Comparison of ENCODE assay signal across 19 cellular contexts in the genomic region with DNA sequence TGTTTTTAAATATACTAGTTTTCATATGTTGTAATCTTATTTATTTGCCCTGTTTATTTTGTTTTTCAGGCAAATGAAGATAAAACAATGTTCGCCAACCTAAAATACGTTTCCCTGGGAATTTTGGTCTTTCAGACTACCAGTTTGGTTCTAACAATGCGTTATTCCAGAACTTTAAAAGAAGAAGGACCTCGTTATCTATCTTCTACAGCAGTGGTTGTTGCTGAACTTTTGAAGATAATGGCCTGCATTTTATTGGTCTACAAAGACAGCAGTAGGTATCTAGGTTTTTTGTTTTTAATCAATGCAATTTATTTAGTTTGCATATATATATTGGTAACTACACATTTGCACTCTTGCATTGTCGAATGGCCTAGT. TPM values are rescaled to one million over a fixed set of nuclear protein-coding genes. Genes with fewer than 3 reads are reported as not detected.
DNase-seq lines count a peak whose midpoint lies in the region; ATAC-seq and TF ChIP-seq lines count a peak whose summit lies in the region.
"Had no signal": no experiment of that assay in that cellular context is flagged by ENCODE, and none has a peak within 500 bp of the region (broad histone marks: within the 10 kb centered on the region; RNA-seq: fewer than 3 reads in every experiment).

No MANE protein-coding gene starts in this region.

- DNase-seq in GM23338 (ENCODE audit: low spot score): no peak
- no peak for DNase-seq in MM.1S
- DNase-seq in endodermal cell: no peak
- no peak for DNase-seq in stimulated activated effector memory CD8-positive, alpha-beta T cell treated with anti-CD3 and anti-CD28 coated beads, Interleukin-12 subunit alpha, Interleukin-12 subunit beta, amount 100 ng/mL, for 72 hours (ENCODE audit: low spot score in 2 of 2)
- DNase-seq in activated CD4-positive, alpha-beta T cell treated with anti-CD3 and anti-CD28 coated beads, Interleukin-2, amount 50 U/mL, for 48 hours: no peak
- no peak for DNase-seq in activated gamma-delta T cell treated with Interleukin-2 at 50 U/mL for 16 hours
- DNase-seq: DND-41, KBM-7, NCI-H1092 treated with DMSO at 0.1 percent for 48 hours, NCI-H1436 treated with DMSO at 0.1 percent for 48 hours, NCI-H2029, NCI-H2227 treated with DMSO at 0.1 percent for 48 hours, NCI-H510A had no signal

- H3K27me3 ChIP-seq in GM23338 (ENCODE audit: insufficient read depth) (no peaks in the 10 kb centered on the region), MM.1S (replicated peaks; ENCODE audit: insufficient read depth, low read length) (no peaks in the 10 kb centered on the region), endodermal cell (ENCODE audit: control insufficient read depth, insufficient read depth, low read length, poor library complexity, severe bottlenecking) (no peaks in the 10 kb centered on the region)

- H3F3A ChIP-seq in GM23338 (replicated peaks; ENCODE audit: low read depth) (no peaks in the 10 kb centered on the region), MM.1S (ENCODE audit: insufficient read depth, low read length) (peaks cover 8% of the 10 kb centered on the region; the same call in 1 of the 2 replicates)

- H3K36me3 Mint-ChIP-seq in GM23338 (ENCODE audit: low read depth): peaks cover 38% of the 10 kb centered on the region; the same call in 2 of the 3 replicates
- peaks cover 71% of the 10 kb centered on the region for H3K36me3 Mint-ChIP-seq in endodermal cell (ENCODE audit: low read depth)
- H3K36me3 Mint-ChIP-seq in stimulated activated effector memory CD8-positive, alpha-beta T cell treated with anti-CD3 and anti-CD28 coated beads, Interleukin-12 subunit alpha, Interleukin-12 subunit beta, amount 100 ng/mL, for 72 hours: peaks cover 30% of the 10 kb centered on the region

- H3K27ac ChIP-seq in GM23338 (ENCODE audit: low read depth) (0 out of 2 replicates have a peak overlapping the region, but pooled peaks have one; percentile 24), MM.1S (ENCODE audit: low read length) (peak overlapping the region; percentile 62; the same call in 1 of the 2 replicates), endodermal cell (ENCODE audit: low read depth, low read length) (no peak overlapping the region)

- H2AFZ ChIP-seq in GM23338 (no peak overlapping the region), MM.1S (ENCODE audit: low read length) (no peak overlapping the region)

- no peaks in the 10 kb centered on the region; the same call in 1 of the 2 replicates for H4K20me1 ChIP-seq in GM23338 (replicated peaks; ENCODE audit: insufficient read depth)
- H4K20me1 ChIP-seq in MM.1S (ENCODE audit: insufficient read depth, low read length): no peaks in the 10 kb centered on the region

- H3K27me3 Mint-ChIP-seq in GM23338 (ENCODE audit: insufficient read depth, low read depth, poor library complexity) (peaks cover 2% of the 10 kb centered on the region), endodermal cell (ENCODE audit: insufficient read depth) (no peaks in the 10 kb centered on the region)
- H3K27me3 Mint-ChIP-seq: CD4-positive, CD25-positive, alpha-beta regulatory T cell had no signal

- H3K27ac Mint-ChIP-seq in GM23338: peak overlapping the region; percentile 63
- H3K27ac Mint-ChIP-seq in endodermal cell: peak overlapping the region; percentile 13
- H3K27ac Mint-ChIP-seq in stimulated activated effector memory CD8-positive, alpha-beta T cell treated with anti-CD3 and anti-CD28 coated beads, Interleukin-12 subunit alpha, Interleukin-12 subunit beta, amount 100 ng/mL, for 72 hours: peak overlapping the region; percentile 43
- H3K27ac Mint-ChIP-seq: CD4-positive, CD25-positive, alpha-beta regulatory T cell had no signal

- no peaks in the 10 kb centered on the region for H3K9me2 ChIP-seq in GM23338 (ENCODE audit: insufficient read depth)
- no peaks in the 10 kb centered on the region for H3K9me2 ChIP-seq in MM.1S (replicated peaks; ENCODE audit: insufficient read depth, low read length)

- 95% methylated on average over 3 to 4 of the region's 5 CpGs for WGBS in endodermal cell (ENCODE audit: insufficient coverage in 1 of 2, insufficient read length in 1 of 2), 2 experiments

- H3K4me2 ChIP-seq in GM23338: no peak overlapping the region
- peak overlapping the region; percentile 52; the same call in 1 of the 2 replicates for H3K4me2 ChIP-seq in MM.1S (ENCODE audit: low read depth, low read length)

- ATAC-seq in GM23338 (no peak), GM19452 (IDR thresholded peaks at IDR 0.05; ENCODE audit: unreplicated experiment) (no peak)
- ATAC-seq in stimulated activated effector memory CD8-positive, alpha-beta T cell treated with anti-CD3 and anti-CD28 coated beads, Interleukin-12 subunit alpha, Interleukin-12 subunit beta, amount 100 ng/mL, for 72 hours: no peak
- ATAC-seq: HepG2, Panc1, SK-N-SH treated with all-trans-retinoic acid at 6 μM for 48 hours had no signal

- H3K36me3 ChIP-seq in GM23338 (ENCODE audit: insufficient read depth) (no peaks in the 10 kb centered on the region), MM.1S (replicated peaks; ENCODE audit: insufficient read depth, low read length) (no peaks in the 10 kb centered on the region), endodermal cell (ENCODE audit: control insufficient read depth, insufficient read depth, low read length) (peaks cover 93% of the 10 kb centered on the region)

- H3K4me1 Mint-ChIP-seq in GM23338 (no peaks in the 10 kb centered on the region; the same call in 2 of the 3 replicates), endodermal cell (no peaks in the 10 kb centered on the region)
- H3K4me1 Mint-ChIP-seq in stimulated activated effector memory CD8-positive, alpha-beta T cell treated with anti-CD3 and anti-CD28 coated beads, Interleukin-12 subunit alpha, Interleukin-12 subunit beta, amount 100 ng/mL, for 72 hours: peaks cover 7% of the 10 kb centered on the region

- TF ChIP-seq CTCF in GM23338 (conservative IDR thresholded peaks at IDR 0.05; ENCODE audit: low read depth in 2 of 2): no peak
- TF ChIP-seq CTCF in MM.1S (IDR thresholded peaks at IDR 0.05; ENCODE audit: low read length): no peak
- TF ChIP-seq CTCF in endodermal cell (conservative IDR thresholded peaks at IDR 0.05): no peak

- H3K79me2 ChIP-seq in GM23338 (replicated peaks; ENCODE audit: insufficient read depth) (peaks cover 14% of the 10 kb centered on the region), MM.1S (ENCODE audit: low read length) (no peaks in the 10 kb centered on the region)

- H3K9ac ChIP-seq in MM.1S (ENCODE audit: low read length): peak overlapping the region; percentile 42; the same call in 1 of the 2 replicates
- no peak overlapping the region for H3K9ac ChIP-seq in endodermal cell (ENCODE audit: extremely low read depth, low read length, poor library complexity, severe bottlenecking)

- H3K4me3 ChIP-seq in GM23338 (no peak overlapping the region), MM.1S (ENCODE audit: low read length) (peak overlapping the region; percentile 36), endodermal cell (ENCODE audit: low read length) (no peak overlapping the region)
- H3K4me3 ChIP-seq: GM12878 had no signal

- H3K4me3 Mint-ChIP-seq in GM23338: no peak overlapping the region
- no peak overlapping the region for H3K4me3 Mint-ChIP-seq in endodermal cell
- H3K4me3 Mint-ChIP-seq in stimulated activated effector memory CD8-positive, alpha-beta T cell treated with anti-CD3 and anti-CD28 coated beads, Interleukin-12 subunit alpha, Interleukin-12 subunit beta, amount 100 ng/mL, for 72 hours: no peak overlapping the region
- H3K4me3 Mint-ChIP-seq: CD4-positive, CD25-positive, alpha-beta regulatory T cell had no signal

- H3K9me3 ChIP-seq in MM.1S (replicated peaks; ENCODE audit: insufficient read depth, low read length) (no peaks in the 10 kb centered on the region), endodermal cell (ENCODE audit: control insufficient read depth, low read length) (peaks cover 70% of the 10 kb centered on the region)

- H3K4me1 ChIP-seq in GM23338 (ENCODE audit: insufficient read depth): no peaks in the 10 kb centered on the region
- H3K4me1 ChIP-seq in MM.1S (ENCODE audit: low read length): no peaks in the 10 kb centered on the region
- peaks cover 4% of the 10 kb centered on the region for H3K4me1 ChIP-seq in endodermal cell (ENCODE audit: control insufficient read depth, insufficient read depth, low read length)

- peaks cover 14% of the 10 kb centered on the region; the same call in 2 of the 3 replicates for H3K9me3 Mint-ChIP-seq in GM23338
- peaks cover 27% of the 10 kb centered on the region for H3K9me3 Mint-ChIP-seq in endodermal cell
- no peaks in the 10 kb centered on the region for H3K9me3 Mint-ChIP-seq in stimulated activated effector memory CD8-positive, alpha-beta T cell treated with anti-CD3 and anti-CD28 coated beads, Interleukin-12 subunit alpha, Interleukin-12 subunit beta, amount 100 ng/mL, for 72 hours

TF ChIP-seq in GM23338, 12 proteins besides CTCF, POLR2A, EP300 and RAD21 (continues in another document):
- TF ChIP-seq, protein P1, sequence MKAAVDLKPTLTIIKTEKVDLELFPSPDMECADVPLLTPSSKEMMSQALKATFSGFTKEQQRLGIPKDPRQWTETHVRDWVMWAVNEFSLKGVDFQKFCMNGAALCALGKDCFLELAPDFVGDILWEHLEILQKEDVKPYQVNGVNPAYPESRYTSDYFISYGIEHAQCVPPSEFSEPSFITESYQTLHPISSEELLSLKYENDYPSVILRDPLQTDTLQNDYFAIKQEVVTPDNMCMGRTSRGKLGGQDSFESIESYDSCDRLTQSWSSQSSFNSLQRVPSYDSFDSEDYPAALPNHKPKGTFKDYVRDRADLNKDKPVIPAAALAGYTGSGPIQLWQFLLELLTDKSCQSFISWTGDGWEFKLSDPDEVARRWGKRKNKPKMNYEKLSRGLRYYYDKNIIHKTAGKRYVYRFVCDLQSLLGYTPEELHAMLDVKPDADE (IDR thresholded peaks at IDR 0.05): no peak
- TF ChIP-seq CREB1 (CRISPR knock-in tag; IDR thresholded peaks at IDR 0.05; ENCODE audit: low read depth) (no peak), EZH2phosphoT487 (IDR thresholded peaks at IDR 0.05; ENCODE audit: unreplicated experiment) (no peak), POLR2AphosphoS5 (IDR thresholded peaks at IDR 0.05; ENCODE audit: low read depth) (no peak)

RNA-seq across cellular contexts. Expression of a gene that starts 23.7 kb away (rescaled TPM):
- 24.3 and 27.2 TPM in 2 replicates for total RNA-seq in GM23338 (2014; rRNA removed; shearing (Covaris generic))
- polyA plus RNA-seq in GM23338 (2016; fragmentation: Nextera tagmentation; extraction: Ambion mirVana): 7.6 and 8.4 TPM in 2 replicates
- 10 to 100 TPM; 41.2 to 47.0 TPM for total RNA-seq in endodermal cell
- 28.2 TPM for polyA plus RNA-seq in endodermal cell (2013, experiment 1 of 2)
- 29.4 TPM for polyA plus RNA-seq in endodermal cell (2013, experiment 2 of 2)

Comparison
In these comparisons a context has a peak if more than half of its experiments do, and no peak if none do; other contexts are left out.
1. H3K27ac Mint-ChIP-seq: peak in every context shown above with its lines; median percentile 63 in GM23338; 43 in stimulated activated effector memory CD8-positive, alpha-beta T cell treated with anti-CD3 and anti-CD28 coated beads, Interleukin-12 subunit alpha, Interleukin-12 subunit beta, amount 100 ng/mL, for 72 hours; 13 in endodermal cell.